Comparison of ENCODE assay signal across 19 cellular contexts in genomic region chr19:45182758-45183157, GRCh38. TPM values are rescaled to one million over a fixed set of nuclear protein-coding genes. Genes with fewer than 3 reads are reported as not detected.
DNase-seq lines count a peak whose midpoint lies in the region; ATAC-seq and TF ChIP-seq lines count a peak whose summit lies in the region.
"Had no signal": no experiment of that assay in that cellular context is flagged by ENCODE, and none has a peak within 500 bp of the region (broad histone marks: within the 10 kb centered on the region; RNA-seq: fewer than 3 reads in every experiment).

No MANE protein-coding gene starts in this region.

- CTCF ChIA-PET in Calu3 (lab: Charles Lee) = no interaction called here
- CTCF ChIA-PET in HEK293 (lab: Yijun Ruan, JAX) = interaction anchor here (0.6 kb wide), 5 partner anchors 20 to 459 kb away, joined by 3 to 5 read pairs (median 3); no protein-coding TSS in a partner anchor

- H3K27me3 Mint-ChIP-seq in Calu3 (ENCODE audit: unreplicated experiment) = no peaks in the 10 kb centered on the region
- H3K27me3 Mint-ChIP-seq in activated T-helper 17 cell treated with anti-CD3 and anti-CD28 coated beads, Interleukin-2, amount 50 U/mL, for 72 hours = no peaks in the 10 kb centered on the region
- H3K27me3 Mint-ChIP-seq: CD4-positive, CD25-positive, alpha-beta regulatory T cell had no signal

- H3K36me3 ChIP-seq in HEK293 (ENCODE audit: control insufficient read depth in 2 of 2, insufficient read depth in 1 of 2, low read length in 2 of 2) (peaks cover 8 to 9% of the 10 kb centered on the region in 2 experiments), neutrophil (no peaks in the 10 kb centered on the region)

- no peak for ATAC-seq in activated T-helper 17 cell treated with anti-CD3 and anti-CD28 coated beads, Interleukin-2, amount 50 U/mL, for 72 hours (replicated peaks)
- ATAC-seq: SK-N-SH treated with all-trans-retinoic acid at 6 μM for 48 hours had no signal

- in situ Hi-C loops in GM13976 (cut with MboI; ENCODE audit: low sequenced_read_pairs, unreplicated experiment) = no loop called here

- no TSS peak for BruUV-seq in Calu3 (replicated peaks; lab: Mats Ljungman, UMichigan)

- H3K4me3 ChIP-seq in HEK293 (ENCODE audit: low read depth, low read length) (no peak overlapping the region), neutrophil (ENCODE audit: low read depth in 1 of 2, low read length in 1 of 2) (no peak overlapping the region)
- H3K4me3 ChIP-seq: Peyer's patch had no signal

- peaks cover 5% of the 10 kb centered on the region for H3K4me1 ChIP-seq in HEK293 (ENCODE audit: control insufficient read depth, insufficient read depth, low read length)
- H3K4me1 ChIP-seq in neutrophil (ENCODE audit: control insufficient read depth in 1 of 2, insufficient read depth in 1 of 2, low read depth in 1 of 2, low read length in 1 of 2) = peaks cover 62% of the 10 kb centered on the region in 2 experiments

- H3K9me3 ChIP-seq in HEK293 (ENCODE audit: control insufficient read depth, insufficient read depth, low read depth, low read length) (no peaks in the 10 kb centered on the region), neutrophil (no peaks in the 10 kb centered on the region)
- H3K9me3 ChIP-seq: Peyer's patch had no signal

- TF ChIP-seq CTCF in Calu3 (IDR thresholded peaks at IDR 0.05; ENCODE audit: unreplicated experiment) (no peak), HEK293 (tag by site-specific recombination; IDR thresholded peaks at IDR 0.05) (no peak), neutrophil (IDR thresholded peaks at IDR 0.05) (no peak), GM13976 (IDR thresholded peaks at IDR 0.05; ENCODE audit: borderline replicate concordance, control extremely low read depth, extremely low read depth, insufficient read depth, missing control alignments) (no peak)

- H3K27me3 ChIP-seq in neutrophil = no peaks in the 10 kb centered on the region
- H3K27me3 ChIP-seq: Peyer's patch had no signal

- peaks cover 40% of the 10 kb centered on the region for H3K36me3 Mint-ChIP-seq in Calu3 (ENCODE audit: insufficient read depth, unreplicated experiment)
- H3K36me3 Mint-ChIP-seq in activated T-helper 17 cell treated with anti-CD3 and anti-CD28 coated beads, Interleukin-2, amount 50 U/mL, for 72 hours (ENCODE audit: low read depth) = peaks cover 19% of the 10 kb centered on the region

- H3K27ac ChIP-seq in HEK293 (ENCODE audit: extremely low read depth, low read depth, low read length) (no peak overlapping the region), neutrophil (peak overlapping the region; percentile 34)
- H3K27ac ChIP-seq: Peyer's patch had no signal

- DNase-seq in Calu3 = no peak
- DNase-seq in DMS 273 (lab: John Stamatoyannopoulos, UW; ENCODE audit: unreplicated experiment) = no peak
- no peak for DNase-seq in GM13976 (ENCODE audit: low spot score)
- DNase-seq in activated CD4-positive, alpha-beta T cell treated with anti-CD3 and anti-CD28 coated beads, Interleukin-2, amount 50 U/mL, for 48 hours = no peak
- DNase-seq: ACHN; AML-193; CD4-positive, CD25-positive, alpha-beta regulatory T cell; HCEC 1CT; MV-4-11; NCI-H1417 treated with DMSO at 0.1 percent for 48 hours; NCI-H2081; NCI-H510A treated with DMSO at 0.1 percent for 48 hours; NCI-H82; Peyer's patch; SHP77 had no signal

- intact Hi-C loops in Calu3 (cut with micrococcal nuclease; ENCODE audit: unreplicated experiment) = no loop called here

- no peaks in the 10 kb centered on the region for H3K9me3 Mint-ChIP-seq in Calu3 (ENCODE audit: low read depth, unreplicated experiment)
- H3K9me3 Mint-ChIP-seq in activated T-helper 17 cell treated with anti-CD3 and anti-CD28 coated beads, Interleukin-2, amount 50 U/mL, for 72 hours = no peaks in the 10 kb centered on the region
- H3K9me3 Mint-ChIP-seq: CD4-positive, CD25-positive, alpha-beta regulatory T cell had no signal

- H3K27ac Mint-ChIP-seq in Calu3 (ENCODE audit: unreplicated experiment) = peak overlapping the region; percentile 5
- H3K27ac Mint-ChIP-seq in activated T-helper 17 cell treated with anti-CD3 and anti-CD28 coated beads, Interleukin-2, amount 50 U/mL, for 72 hours = peak overlapping the region; percentile 73
- H3K27ac Mint-ChIP-seq: CD4-positive, CD25-positive, alpha-beta regulatory T cell had no signal

- H3K4me3 Mint-ChIP-seq in Calu3 (ENCODE audit: low read depth, unreplicated experiment) = no peak overlapping the region
- no peak overlapping the region for H3K4me3 Mint-ChIP-seq in activated T-helper 17 cell treated with anti-CD3 and anti-CD28 coated beads, Interleukin-2, amount 50 U/mL, for 72 hours
- H3K4me3 Mint-ChIP-seq: CD4-positive, CD25-positive, alpha-beta regulatory T cell had no signal

- POLR2A ChIA-PET in HEK293 (lab: Yijun Ruan, JAX) = interaction anchor here (0.7 to 1.4 kb wide), 2 partner anchors 91 to 285 kb away, joined by 4 read pairs; no protein-coding TSS in a partner anchor

- peaks cover 8% of the 10 kb centered on the region for H3K4me1 Mint-ChIP-seq in Calu3 (ENCODE audit: low read depth, unreplicated experiment)
- peaks cover 22% of the 10 kb centered on the region for H3K4me1 Mint-ChIP-seq in activated T-helper 17 cell treated with anti-CD3 and anti-CD28 coated beads, Interleukin-2, amount 50 U/mL, for 72 hours

TF ChIP-seq in HEK293, 187 proteins besides CTCF, POLR2A, EP300 and RAD21:
- no peak for TF ChIP-seq ZNF571 (tag by site-specific recombination; IDR thresholded peaks at IDR 0.05)
- peak; percentile 83 for TF ChIP-seq ZNF623 (tag by site-specific recombination; IDR thresholded peaks at IDR 0.05)
- 0 out of 2 replicates have a peak, but pooled peaks have one; percentile 61 for TF ChIP-seq KLF1 (tag by site-specific recombination; IDR thresholded peaks at IDR 0.05)
- peak; percentile 44 for TF ChIP-seq PRDM1 (tag by site-specific recombination; IDR thresholded peaks at IDR 0.05)

RNA-seq across cellular contexts. Expression of gene BLOC1S3, which starts 4.2 kb away (rescaled TPM):
- 22.7 and 25.2 TPM in 2 replicates for total RNA-seq in Calu3 (2022)
- 10 to 100 TPM; 13.9 to 16.7 TPM for total RNA-seq in activated T-helper 17 cell treated with anti-CD3 and anti-CD28 coated beads, Interleukin-2, amount 50 U/mL, for 72 hours

RNA-seq across cellular contexts. Expression of gene TRAPPC6A, which starts 4.7 kb away (rescaled TPM):
- 55.7 and 57.0 TPM in 2 replicates for total RNA-seq in Calu3 (2022)
- total RNA-seq in activated T-helper 17 cell treated with anti-CD3 and anti-CD28 coated beads, Interleukin-2, amount 50 U/mL, for 72 hours = 10 to 100 TPM; 12.9 to 32.1 TPM

RNA-seq across cellular contexts. Expression of gene NKPD1, which starts 22.0 kb away (rescaled TPM):
- total RNA-seq in Calu3 (2022) = 0.64 TPM in 2 replicates
- under 1 TPM; 0.06 to 0.40 TPM for total RNA-seq in activated T-helper 17 cell treated with anti-CD3 and anti-CD28 coated beads, Interleukin-2, amount 50 U/mL, for 72 hours
